ENCODE assay signal across 20 cellular contexts in genomic region chr4:2768124-2768523, GRCh38.
"Had no signal": no experiment of that assay in that cellular context is flagged by ENCODE, and none has a peak within 500 bp of the region (broad histone marks: within the 10 kb centered on the region; RNA-seq: fewer than 3 reads in every experiment).

No MANE protein-coding gene starts in this region.

- H3K36me3 Mint-ChIP-seq: naive B cell; stimulated activated effector memory CD8-positive, alpha-beta T cell treated with anti-CD3 and anti-CD28 coated beads, Interleukin-12 subunit alpha, Interleukin-12 subunit beta, amount 100 ng/mL, for 72 hours had no signal

- H3K27me3 Mint-ChIP-seq: naive B cell had no signal

- H3K4me3 Mint-ChIP-seq: naive B cell; stimulated activated effector memory CD8-positive, alpha-beta T cell treated with anti-CD3 and anti-CD28 coated beads, Interleukin-12 subunit alpha, Interleukin-12 subunit beta, amount 100 ng/mL, for 72 hours had no signal

- DNase-seq: cortex of kidney; effector CD8-positive, alpha-beta T cell; glutamatergic neuron; mesendoderm; naive B cell; nucleus accumbens; stimulated activated CD4-positive, alpha-beta T cell treated with anti-CD3 and anti-CD28 coated beads, Interleukin-4, amount 100 ng/mL, for 1 hour; stimulated activated CD8-positive, alpha-beta memory T cell treated with anti-CD3 and anti-CD28 coated beads, Interleukin-4, amount 100 ng/mL, for 48 hours; stimulated activated naive CD8-positive, alpha-beta T cell treated with anti-CD3 and anti-CD28 coated beads, Interleukin-15, Interleukin-2, amounts not matched to agents 100 U/mL and 50 U/mL, for 24 hours; thyroid gland; upper lobe of left lung; uterus had no signal

- ATAC-seq: gastroesophageal sphincter; left lung; pancreas; stimulated activated effector memory CD8-positive, alpha-beta T cell treated with anti-CD3 and anti-CD28 coated beads, Interleukin-12 subunit alpha, Interleukin-12 subunit beta, amount 100 ng/mL, for 72 hours; stimulated activated naive CD8-positive, alpha-beta T cell treated with anti-CD3 and anti-CD28 coated beads, Interleukin-15, Interleukin-2, amounts not matched to agents 100 U/mL and 50 U/mL, for 24 hours had no signal

- H3K4me3 ChIP-seq: dorsolateral prefrontal cortex, gastroesophageal sphincter, left lung, lung, pancreas, suprapubic skin, thyroid gland, upper lobe of left lung, uterus had no signal

- H3K36me3 ChIP-seq: gastroesophageal sphincter, left lung, pancreas, suprapubic skin, thyroid gland, upper lobe of left lung, uterus had no signal

- H3K27ac Mint-ChIP-seq: progenitor cell of endocrine pancreas; stimulated activated effector memory CD8-positive, alpha-beta T cell treated with anti-CD3 and anti-CD28 coated beads, Interleukin-12 subunit alpha, Interleukin-12 subunit beta, amount 100 ng/mL, for 72 hours had no signal

- H3K9me3 ChIP-seq: gastroesophageal sphincter, left lung, pancreas, suprapubic skin, thyroid gland, upper lobe of left lung, uterus had no signal

- H3K4me1 ChIP-seq: uterus had no signal

- H3K27ac ChIP-seq: dorsolateral prefrontal cortex, gastroesophageal sphincter, left lung, pancreas, suprapubic skin, thyroid gland, upper lobe of left lung, uterus had no signal

- H3K27me3 ChIP-seq: dorsolateral prefrontal cortex, left lung, pancreas, suprapubic skin, thyroid gland, upper lobe of left lung, uterus had no signal
